1 cellular context compared by ENCODE assay signal in genomic region chr2:158723311-158723838, GRCh38.
TF ChIP-seq lines count a peak whose summit lies in the region.

No MANE protein-coding gene starts in this region.

TF ChIP-seq in WTC11, 78 proteins besides CTCF, POLR2A, EP300 and RAD21 (continued from another document):
- no peak for TF ChIP-seq E2F1 (CRISPR knock-in tag; IDR thresholded peaks at IDR 0.05)
- TF ChIP-seq ZNF512 (CRISPR knock-in tag; IDR thresholded peaks at IDR 0.05; ENCODE audit: borderline replicate concordance), result no peak
- TF ChIP-seq IRF2 (CRISPR knock-in tag; IDR thresholded peaks at IDR 0.05; ENCODE audit: borderline replicate concordance, low read depth), result no peak
